ENCODE assay signal across 19 cellular contexts in genomic region chr1:224816062-224816461, GRCh38.
"Had no signal": no experiment of that assay in that cellular context is flagged by ENCODE, and none has a peak within 500 bp of the region (broad histone marks: within the 10 kb centered on the region; RNA-seq: fewer than 3 reads in every experiment).

No MANE protein-coding gene starts in this region.

- H3K36me3 ChIP-seq: ascending aorta, breast epithelium, esophagus squamous epithelium, neutrophil, sigmoid colon, spleen, upper lobe of left lung had no signal

- ATAC-seq: activated naive CD8-positive, alpha-beta T cell treated with anti-CD3 and anti-CD28 coated beads, Interleukin-2, amount 50 U/mL, for 24 hours; natural killer cell had no signal

- H3K27ac ChIP-seq: ascending aorta, breast epithelium, esophagus squamous epithelium, neutrophil, parathyroid adenoma, sigmoid colon, spleen, upper lobe of left lung had no signal

- H3K4me1 ChIP-seq: ascending aorta, breast epithelium, esophagus squamous epithelium, parathyroid adenoma, sigmoid colon, spleen, upper lobe of left lung had no signal

- H3K9me3 ChIP-seq: ascending aorta, esophagus squamous epithelium, neutrophil had no signal

- H3K4me3 ChIP-seq: ascending aorta, breast epithelium, esophagus squamous epithelium, sigmoid colon, spleen, upper lobe of left lung had no signal

- H3K27me3 ChIP-seq: ascending aorta, breast epithelium, esophagus squamous epithelium, neutrophil, sigmoid colon, upper lobe of left lung had no signal

- DNase-seq: activated CD4-positive, alpha-beta T cell treated with anti-CD3 and anti-CD28 coated beads, Interleukin-2, amount 10 ng/mL, durations not matched to agents 7 days and 5 days; activated naive CD4-positive, alpha-beta T cell treated with anti-CD3 and anti-CD28 coated beads for 36 hours; activated naive CD8-positive, alpha-beta T cell treated with anti-CD3 and anti-CD28 coated beads, Interleukin-2, amount 50 U/mL, for 24 hours; activated T-cell treated with anti-CD3 and anti-CD28 coated beads for 4 hours; cerebellar nuclear complex; effector CD8-positive, alpha-beta T cell; esophagus squamous epithelium; hypothalamus; kidney glomerular epithelial cell; mesenchymal stem cell; natural killer cell; sigmoid colon; spleen; stimulated activated naive CD8-positive, alpha-beta T cell treated with anti-CD3 and anti-CD28 coated beads, Interleukin-15, amount 100 ng/mL, for 72 hours; upper lobe of left lung had no signal
